ENCODE assay signal across 13 cellular contexts in the genomic region with DNA sequence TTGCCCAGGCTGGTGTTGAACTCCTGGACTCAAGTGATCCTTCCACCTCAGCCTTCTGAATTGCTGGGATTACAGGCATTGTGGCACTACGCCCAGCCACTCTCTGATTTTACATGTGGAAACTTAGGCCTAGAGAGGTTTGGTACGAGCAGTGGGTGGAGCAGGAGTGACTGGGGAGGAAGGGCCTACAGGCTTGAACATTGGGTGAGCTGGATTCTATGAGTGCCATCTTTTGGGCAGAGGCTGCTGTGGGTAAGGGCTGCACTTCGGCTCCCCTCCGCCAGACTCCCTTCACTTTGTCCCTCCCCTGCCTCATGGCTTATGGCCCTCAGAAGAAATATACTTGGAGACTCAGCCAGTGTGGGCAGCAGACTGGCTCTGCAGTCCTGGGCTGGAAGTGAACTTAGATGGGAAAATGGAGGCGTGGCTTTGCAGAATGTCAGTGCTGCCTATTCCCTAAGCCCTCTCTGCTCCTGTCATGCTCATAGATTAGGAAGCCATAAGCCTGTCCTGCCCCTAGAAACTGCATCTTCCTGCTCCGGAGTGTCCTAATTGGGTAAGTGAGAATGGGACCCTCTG. TPM values are rescaled to one million over a fixed set of nuclear protein-coding genes. Genes with fewer than 3 reads are reported as not detected.
A peak's percentile ranks its signal among the peaks of the same experiment; 100 is the strongest.
DNase-seq lines count a peak whose midpoint lies in the region; ATAC-seq lines count a peak whose summit lies in the region.
"Had no signal": no experiment of that assay in that cellular context is flagged by ENCODE, and none has a peak within 500 bp of the region (broad histone marks: within the 10 kb centered on the region; RNA-seq: fewer than 3 reads in every experiment).

No MANE protein-coding gene starts in this region.

- WGBS in trophoblast cell (ENCODE audit: extremely low coverage, insufficient coverage, insufficient read length), result no CpG with 5 or more reads among the region's 6 CpGs

- H3K27me3 ChIP-seq in trophoblast cell (ENCODE audit: insufficient read depth, low read length), result no peaks in the 10 kb centered on the region
- H3K27me3 ChIP-seq: gastrocnemius medialis had no signal

- H3K4ac ChIP-seq in trophoblast cell (ENCODE audit: low read depth, low read length), result no peak overlapping the region

- H2BK12ac ChIP-seq in trophoblast cell (ENCODE audit: low read length), result no peak overlapping the region

- no peak overlapping the region for H3K9ac ChIP-seq in trophoblast cell (ENCODE audit: low read length)

- H3K27ac ChIP-seq in trophoblast cell (ENCODE audit: low read depth, low read length), result peak overlapping the region; percentile 29
- H3K27ac ChIP-seq: C4-2B, gastrocnemius medialis had no signal

- H3K9me3 ChIP-seq in trophoblast cell (ENCODE audit: insufficient read depth, low read depth, low read length), result no peaks in the 10 kb centered on the region
- H3K9me3 ChIP-seq: gastrocnemius medialis had no signal

- no peak overlapping the region for H2AK5ac ChIP-seq in trophoblast cell (ENCODE audit: low read length)

- peaks cover 2% of the 10 kb centered on the region for H3K79me1 ChIP-seq in trophoblast cell (ENCODE audit: low read length)

- H3K18ac ChIP-seq in trophoblast cell (ENCODE audit: low read length), result no peak overlapping the region

- H3K4me1 Mint-ChIP-seq in activated T-helper 17 cell treated with anti-CD3 and anti-CD28 coated beads, Interleukin-2, amount 50 U/mL, for 72 hours, result no peaks in the 10 kb centered on the region
- H3K4me1 Mint-ChIP-seq in activated CD8-positive, alpha-beta memory T cell treated with anti-CD3 and anti-CD28 coated beads, Interleukin-2, amount 10 ng/mL, durations not matched to agents 7 days and 5 days, result no peaks in the 10 kb centered on the region

- H3K36me3 Mint-ChIP-seq in activated T-helper 17 cell treated with anti-CD3 and anti-CD28 coated beads, Interleukin-2, amount 50 U/mL, for 72 hours (ENCODE audit: low read depth), result peaks cover 24% of the 10 kb centered on the region
- H3K36me3 Mint-ChIP-seq in activated CD8-positive, alpha-beta memory T cell treated with anti-CD3 and anti-CD28 coated beads, Interleukin-2, amount 10 ng/mL, durations not matched to agents 7 days and 5 days, result peaks cover 11% of the 10 kb centered on the region

- no peak for ATAC-seq in activated T-helper 17 cell treated with anti-CD3 and anti-CD28 coated beads, Interleukin-2, amount 50 U/mL, for 72 hours (replicated peaks)
- ATAC-seq in activated CD8-positive, alpha-beta memory T cell treated with anti-CD3 and anti-CD28 coated beads, Interleukin-2, amount 10 ng/mL, durations not matched to agents 7 days and 5 days, result no peak
- ATAC-seq: gastrocnemius medialis had no signal

- peaks cover 11 to 26% of the 10 kb centered on the region in 2 experiments for H3K4me1 ChIP-seq in trophoblast cell (ENCODE audit: control insufficient read depth in 1 of 2, insufficient read depth in 2 of 2, low read length in 2 of 2)

- H2BK120ac ChIP-seq in trophoblast cell (ENCODE audit: insufficient read depth, low read length, poor library complexity), result peak overlapping the region; percentile 12

- no peak overlapping the region for H2AFZ ChIP-seq in trophoblast cell (ENCODE audit: insufficient read depth, low read length, poor library complexity)

- H4K12ac ChIP-seq in trophoblast cell (ENCODE audit: low read depth, low read length), result no peak overlapping the region

- no peak overlapping the region for H3K4me3 Mint-ChIP-seq in activated T-helper 17 cell treated with anti-CD3 and anti-CD28 coated beads, Interleukin-2, amount 50 U/mL, for 72 hours
- H3K4me3 Mint-ChIP-seq in activated CD8-positive, alpha-beta memory T cell treated with anti-CD3 and anti-CD28 coated beads, Interleukin-2, amount 10 ng/mL, durations not matched to agents 7 days and 5 days, result no peak overlapping the region
- H3K4me3 Mint-ChIP-seq: activated naive CD4-positive, alpha-beta T cell treated with anti-CD3 and anti-CD28 coated beads for 36 hours had no signal

- H4K8ac ChIP-seq in trophoblast cell (ENCODE audit: low read depth, low read length), result no peak overlapping the region

- H3K4me3 ChIP-seq in trophoblast cell (ENCODE audit: low read depth, low read length), result no peak overlapping the region
- H3K4me3 ChIP-seq: gastrocnemius medialis had no signal

- H3K23ac ChIP-seq in trophoblast cell (ENCODE audit: low read length), result no peak overlapping the region

- peak overlapping the region; percentile 52 for H3K27ac Mint-ChIP-seq in activated T-helper 17 cell treated with anti-CD3 and anti-CD28 coated beads, Interleukin-2, amount 50 U/mL, for 72 hours
- H3K27ac Mint-ChIP-seq in activated CD8-positive, alpha-beta memory T cell treated with anti-CD3 and anti-CD28 coated beads, Interleukin-2, amount 10 ng/mL, durations not matched to agents 7 days and 5 days, result no peak overlapping the region
- H3K27ac Mint-ChIP-seq: activated naive CD4-positive, alpha-beta T cell treated with anti-CD3 and anti-CD28 coated beads for 36 hours had no signal

- no peaks in the 10 kb centered on the region for H3K27me3 Mint-ChIP-seq in activated T-helper 17 cell treated with anti-CD3 and anti-CD28 coated beads, Interleukin-2, amount 50 U/mL, for 72 hours
- no peaks in the 10 kb centered on the region for H3K27me3 Mint-ChIP-seq in activated CD8-positive, alpha-beta memory T cell treated with anti-CD3 and anti-CD28 coated beads, Interleukin-2, amount 10 ng/mL, durations not matched to agents 7 days and 5 days

- no peaks in the 10 kb centered on the region for H3K9me3 Mint-ChIP-seq in activated T-helper 17 cell treated with anti-CD3 and anti-CD28 coated beads, Interleukin-2, amount 50 U/mL, for 72 hours
- no peaks in the 10 kb centered on the region for H3K9me3 Mint-ChIP-seq in activated CD8-positive, alpha-beta memory T cell treated with anti-CD3 and anti-CD28 coated beads, Interleukin-2, amount 10 ng/mL, durations not matched to agents 7 days and 5 days (ENCODE audit: low read depth)
- H3K9me3 Mint-ChIP-seq: activated naive CD4-positive, alpha-beta T cell treated with anti-CD3 and anti-CD28 coated beads for 36 hours had no signal

- CTCF ChIA-PET in activated CD8-positive, alpha-beta memory T cell treated with anti-CD3 and anti-CD28 coated beads, Interleukin-2, amount 10 ng/mL, durations not matched to agents 7 days and 5 days (lab: Charles Lee), result no interaction called here

- no peaks in the 10 kb centered on the region for H3K79me2 ChIP-seq in trophoblast cell (ENCODE audit: control insufficient read depth, insufficient read depth, low read length, poor library complexity)

- H4K91ac ChIP-seq in trophoblast cell (ENCODE audit: low read depth, low read length), result peak overlapping the region; percentile 30

- H3K14ac ChIP-seq in trophoblast cell (ENCODE audit: low read length), result no peak overlapping the region

- H3K36me3 ChIP-seq in trophoblast cell (ENCODE audit: control insufficient read depth in 1 of 2, insufficient read depth in 2 of 2, low read length in 2 of 2), result peaks cover 0 to 14% of the 10 kb centered on the region in 2 experiments

- DNase-seq in HT1080 (ENCODE audit: low read depth), result peak; percentile 5
- DNase-seq in fibroblast of the conjunctiva (ENCODE audit: low read depth), result peak; percentile 57
- DNase-seq in trophoblast cell, result no peak
- no peak for DNase-seq in NCI-H748 treated with DMSO at 0.1 percent for 48 hours (lab: John Stamatoyannopoulos, UW)
- no peak for DNase-seq in activated CD8-positive, alpha-beta memory T cell treated with anti-CD3 and anti-CD28 coated beads, Interleukin-2, amount 10 ng/mL, durations not matched to agents 7 days and 5 days
- no peak for DNase-seq in HK-2 (ENCODE audit: unreplicated experiment)
- DNase-seq: activated naive CD4-positive, alpha-beta T cell treated with anti-CD3 and anti-CD28 coated beads for 36 hours; DMS79 treated with DMSO at 0.1 percent for 48 hours; gastrocnemius medialis; NCI-H2081; SHP77 had no signal

- H3K4me2 ChIP-seq in trophoblast cell (ENCODE audit: low read length), result no peak overlapping the region

- H2BK5ac ChIP-seq in trophoblast cell (ENCODE audit: low read depth, low read length, poor library complexity), result peak overlapping the region; percentile 13

RNA-seq across cellular contexts. Expression of a gene that starts 9.5 kb away (rescaled TPM):
- 69.9 and 70.5 TPM in 2 replicates for total RNA-seq in HT1080 (2014; rRNA removed; shearing (Covaris generic))
- 53.5 and 56.0 TPM in 2 replicates for polyA plus RNA-seq in HT1080 (2015; cell fraction: cytosol; rRNA removed)
- polyA plus RNA-seq in HT1080 (2015; cell fraction: nucleus; rRNA removed), result 234 and 254 TPM in 2 replicates
- 10 to 100 TPM; 21.0 to 22.2 TPM for total RNA-seq in activated T-helper 17 cell treated with anti-CD3 and anti-CD28 coated beads, Interleukin-2, amount 50 U/mL, for 72 hours
- 70.3 and 73.6 TPM in 2 replicates for polyA plus RNA-seq in trophoblast cell (2013)
- total RNA-seq in activated CD8-positive, alpha-beta memory T cell treated with anti-CD3 and anti-CD28 coated beads, Interleukin-2, amount 10 ng/mL, durations not matched to agents 7 days and 5 days, result 1 to 10 TPM in 1 of 2 experiments, under 1 TPM in 1; 0.61 to 4.7 TPM

Comparison
In these comparisons a context has a peak if more than half of its experiments do, and no peak if none do; other contexts are left out.
1. DNase-seq: peak in HT1080 (single experiment) and fibroblast of the conjunctiva (single experiment); none in trophoblast cell (0 of 2), NCI-H748 treated with DMSO at 0.1 percent for 48 hours (single experiment), activated CD8-positive, alpha-beta memory T cell treated with anti-CD3 and anti-CD28 coated beads, Interleukin-2, amount 10 ng/mL, durations not matched to agents 7 days and 5 days (single experiment) and HK-2 (single experiment).